21 cellular contexts compared by ENCODE assay signal in the genomic region with DNA sequence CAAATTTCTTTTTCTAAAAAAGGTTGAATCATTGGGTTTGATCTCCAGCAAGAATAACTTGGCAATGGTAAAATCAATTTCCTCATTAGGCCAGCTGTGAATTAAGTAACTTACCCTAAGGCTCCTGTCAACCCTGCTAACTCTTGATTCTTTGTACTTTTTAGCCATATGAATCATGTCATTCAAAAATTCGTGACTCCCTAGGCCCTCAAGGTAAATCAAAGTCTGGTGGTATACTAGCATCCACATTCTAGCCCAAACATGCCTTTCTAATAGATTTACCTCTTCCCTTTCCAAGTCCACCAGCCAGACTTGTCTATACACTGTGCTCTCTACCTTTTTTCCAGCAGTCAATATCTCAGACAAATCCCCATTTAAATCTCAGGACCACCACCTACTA.
DNase-seq lines count a peak whose midpoint lies in the region; ATAC-seq, FAIRE-seq and TF ChIP-seq lines count a peak whose summit lies in the region.
"Had no signal": no experiment of that assay in that cellular context is flagged by ENCODE, and none has a peak within 500 bp of the region (broad histone marks: within the 10 kb centered on the region; RNA-seq: fewer than 3 reads in every experiment).

No MANE protein-coding gene starts in this region.

- H3K4me3 ChIP-seq in bronchial epithelial cell (ENCODE audit: low read depth, low read length) (no peak overlapping the region), epithelial cell of esophagus (ENCODE audit: low read length) (no peak overlapping the region)
- H3K4me3 ChIP-seq: BLaER1, GM23248 had no signal

- H3K27me3 ChIP-seq in bronchial epithelial cell (ENCODE audit: control insufficient read depth, insufficient read depth, low read length) (no peaks in the 10 kb centered on the region), foreskin keratinocyte (no peaks in the 10 kb centered on the region)
- H3K27me3 ChIP-seq: BLaER1 had no signal

- no peak overlapping the region for H3K27ac ChIP-seq in foreskin keratinocyte
- H3K27ac ChIP-seq: BLaER1, GM23248 had no signal

- H3K4me1 Mint-ChIP-seq in mesothelial cell of epicardium, result peaks cover 50% of the 10 kb centered on the region
- no peaks in the 10 kb centered on the region for H3K4me1 Mint-ChIP-seq in activated T-cell treated with anti-CD3 and anti-CD28 coated beads, Interleukin-2, amount 50 U/mL, for 4 hours (ENCODE audit: low read depth)
- H3K4me1 Mint-ChIP-seq: B cell; CD14-positive monocyte; CD8-positive, alpha-beta memory T cell had no signal

- no peak for TF ChIP-seq CTCF in bronchial epithelial cell (IDR thresholded peaks at IDR 0.05; ENCODE audit: insufficient read depth, low read length, severe bottlenecking)
- no peak for TF ChIP-seq CTCF in epithelial cell of esophagus (IDR thresholded peaks at IDR 0.05; ENCODE audit: insufficient read depth, low read depth, low read length, missing control alignments)
- no peak for TF ChIP-seq CTCF in foreskin keratinocyte (conservative IDR thresholded peaks at IDR 0.05)
- TF ChIP-seq CTCF in mesothelial cell of epicardium (IDR thresholded peaks at IDR 0.05; ENCODE audit: unreplicated experiment), result no peak

- no peaks in the 10 kb centered on the region for H3K36me3 Mint-ChIP-seq in mesothelial cell of epicardium
- no peaks in the 10 kb centered on the region for H3K36me3 Mint-ChIP-seq in activated T-cell treated with anti-CD3 and anti-CD28 coated beads, Interleukin-2, amount 50 U/mL, for 4 hours (ENCODE audit: insufficient read depth)
- H3K36me3 Mint-ChIP-seq: CD14-positive monocyte; CD8-positive, alpha-beta memory T cell had no signal

- H3K4me1 ChIP-seq in foreskin keratinocyte, result peaks cover 12% of the 10 kb centered on the region
- H3K4me1 ChIP-seq: BLaER1 had no signal

- H3K9me3 Mint-ChIP-seq in mesothelial cell of epicardium, result no peaks in the 10 kb centered on the region
- H3K9me3 Mint-ChIP-seq in activated T-cell treated with anti-CD3 and anti-CD28 coated beads, Interleukin-2, amount 50 U/mL, for 4 hours, result no peaks in the 10 kb centered on the region
- H3K9me3 Mint-ChIP-seq: CD4-positive, alpha-beta T cell; H9 had no signal

- H3K4me3 Mint-ChIP-seq in mesothelial cell of epicardium, result no peak overlapping the region
- no peak overlapping the region for H3K4me3 Mint-ChIP-seq in activated T-cell treated with anti-CD3 and anti-CD28 coated beads, Interleukin-2, amount 50 U/mL, for 4 hours
- H3K4me3 Mint-ChIP-seq: B cell; CD14-positive monocyte; CD4-positive, alpha-beta T cell; CD8-positive, alpha-beta memory T cell; H9 had no signal

- peak; percentile 92 for ATAC-seq in foreskin keratinocyte
- ATAC-seq in activated T-cell treated with anti-CD3 and anti-CD28 coated beads, Interleukin-2, amount 50 U/mL, for 4 hours, result no peak
- ATAC-seq in GM19452 (IDR thresholded peaks at IDR 0.05; ENCODE audit: unreplicated experiment), result no peak
- ATAC-seq in GM21576 (IDR thresholded peaks at IDR 0.05; ENCODE audit: unreplicated experiment), result no peak
- ATAC-seq: HCT116 had no signal

- FAIRE-seq in bronchial epithelial cell (lab: Jason Lieb, UNC), result no peak
- FAIRE-seq: GM12891, GM18507, H1 had no signal

- peaks cover 10% of the 10 kb centered on the region for H3K27me3 Mint-ChIP-seq in mesothelial cell of epicardium (ENCODE audit: low read depth)
- no peaks in the 10 kb centered on the region for H3K27me3 Mint-ChIP-seq in activated T-cell treated with anti-CD3 and anti-CD28 coated beads, Interleukin-2, amount 50 U/mL, for 4 hours (ENCODE audit: low read depth)
- H3K27me3 Mint-ChIP-seq: CD4-positive, alpha-beta T cell; CD8-positive, alpha-beta memory T cell had no signal

- peak overlapping the region; percentile 32 for H3K27ac Mint-ChIP-seq in mesothelial cell of epicardium
- H3K27ac Mint-ChIP-seq: B cell; CD14-positive monocyte; CD4-positive, alpha-beta T cell; CD8-positive, alpha-beta memory T cell; H9 had no signal

- no peaks in the 10 kb centered on the region for H3K36me3 ChIP-seq in bronchial epithelial cell (ENCODE audit: control insufficient read depth, insufficient read depth, low read length)
- H3K36me3 ChIP-seq: BLaER1 had no signal

- peak; percentile 46 for DNase-seq in bronchial epithelial cell (ENCODE audit: low read depth)
- DNase-seq in epithelial cell of esophagus (ENCODE audit: low read depth), result peak; percentile 32
- peak; percentile 80 to 91 for DNase-seq in foreskin keratinocyte
- DNase-seq in mesothelial cell of epicardium (ENCODE audit: low spot score in 2 of 2, unreplicated experiment in 2 of 2), result no peak
- no peak for DNase-seq in activated T-cell treated with anti-CD3 and anti-CD28 coated beads, Interleukin-2, amount 50 U/mL, for 4 hours
- DNase-seq: CD4-positive, alpha-beta T cell; CD8-positive, alpha-beta memory T cell; DMS53; DMS79 treated with DMSO at 0.1 percent for 48 hours; GF-D8; GM23248; H9 had no signal

Comparison
In these comparisons a context has a peak if more than half of its experiments do, and no peak if none do; other contexts are left out.
1. DNase-seq: peak in bronchial epithelial cell (single experiment), epithelial cell of esophagus (single experiment) and foreskin keratinocyte (2 of 2); none in mesothelial cell of epicardium (0 of 2) and activated T-cell treated with anti-CD3 and anti-CD28 coated beads, Interleukin-2, amount 50 U/mL, for 4 hours (single experiment).